In genomic region chr5:31889131-31889561, GRCh38 we compare ENCODE assay signal across 10 cellular contexts.
DNase-seq lines count a peak whose midpoint lies in the region; ATAC-seq, FAIRE-seq and TF ChIP-seq lines count a peak whose summit lies in the region.
"Had no signal": no experiment of that assay in that cellular context is flagged by ENCODE, and none has a peak within 500 bp of the region (broad histone marks: within the 10 kb centered on the region; RNA-seq: fewer than 3 reads in every experiment).

No MANE protein-coding gene starts in this region.

- FAIRE-seq in endometrium (lab: Jason Lieb, UNC), result peak; percentile 4

- DNase-seq in DMS79 (lab: John Stamatoyannopoulos, UW), result peak; percentile 27
- peak; percentile 77 for DNase-seq in NCI-H345 (lab: John Stamatoyannopoulos, UW)
- DNase-seq in midbrain (lab: John Stamatoyannopoulos, UW), result peak; percentile 20
- DNase-seq in dedifferentiated amniotic fluid mesenchymal stem cell (ENCODE audit: extremely low spot score), result no peak
- DNase-seq in GM20000 (ENCODE audit: low spot score), result no peak
- no peak for DNase-seq in SKM-1 treated with dmso at 0.1 percent for 144 hours (lab: John Stamatoyannopoulos, UW; ENCODE audit: unreplicated experiment)
- DNase-seq: foreskin melanocyte, NCI-H510A had no signal

- no peak for TF ChIP-seq CTCF in GM20000 (IDR thresholded peaks at IDR 0.05; ENCODE audit: extremely low read depth, missing control alignments)

- ATAC-seq in GM21717 (IDR thresholded peaks at IDR 0.05; ENCODE audit: unreplicated experiment), result no peak

Comparison
In these comparisons a context has a peak if more than half of its experiments do, and no peak if none do; other contexts are left out.
1. DNase-seq: peak in DMS79 (single experiment), NCI-H345 (single experiment) and midbrain (single experiment); none in dedifferentiated amniotic fluid mesenchymal stem cell (single experiment), GM20000 (single experiment) and SKM-1 treated with dmso at 0.1 percent for 144 hours (single experiment).